In genomic region chr12:103858953-103859601, GRCh38 we compare ENCODE assay signal across 1 cellular context.
A peak's percentile ranks its signal among the peaks of the same experiment; 100 is the strongest.
TF ChIP-seq lines count a peak whose summit lies in the region.

No MANE protein-coding gene starts in this region.

TF ChIP-seq in K562, 482 proteins besides CTCF, POLR2A, EP300 and RAD21 (continued from another document and continues in another):
- TF ChIP-seq SMAD3 (CRISPR knock-in tag; conservative IDR thresholded peaks at IDR 0.05) (peak; percentile 48; the same call in 1 of the 2 replicates), ZNF778 (CRISPR knock-in tag; IDR thresholded peaks at IDR 0.05) (no peak), XRCC4 (IDR thresholded peaks at IDR 0.05; ENCODE audit: extremely low read depth, insufficient read depth, insufficient read length) (no peak), ZNF644 (tag; IDR thresholded peaks at IDR 0.05; ENCODE audit: low read depth) (peak; percentile 86), KDM5B (IDR thresholded peaks at IDR 0.05; ENCODE audit: insufficient replicate concordance, low read depth, low read length) (no peak), TOE1 (IDR thresholded peaks at IDR 0.05; ENCODE audit: borderline replicate concordance) (peak; percentile 81), TOE1 (CRISPR knock-in tag; IDR thresholded peaks at IDR 0.05; ENCODE audit: borderline replicate concordance, low read depth) (no peak), PTBP1 (IDR thresholded peaks at IDR 0.05; ENCODE audit: low read depth, low read length) (no peak), ILF3 (IDR thresholded peaks at IDR 0.05; ENCODE audit: borderline replicate concordance) (no peak), CHAMP1 (IDR thresholded peaks at IDR 0.05) (no peak), NR2C1 (IDR thresholded peaks at IDR 0.05) (no peak), NR2C1 (tag; IDR thresholded peaks at IDR 0.05) (peak; percentile 84), ZZZ3 (IDR thresholded peaks at IDR 0.05) (no peak), ZNF3 (CRISPR knock-in tag; IDR thresholded peaks at IDR 0.05) (no peak), ZKSCAN8 (CRISPR knock-in tag; IDR thresholded peaks at IDR 0.05) (peak; percentile 44; the same call in 1 of the 2 replicates), L3MBTL2 (IDR thresholded peaks at IDR 0.05) (peak; percentile 97), RBM34 (IDR thresholded peaks at IDR 0.05; ENCODE audit: borderline replicate concordance, insufficient read depth, low read length) (no peak), NR2C2 (CRISPR knock-in tag; IDR thresholded peaks at IDR 0.05) (no peak), NR2C2 (tag; IDR thresholded peaks at IDR 0.05) (peak; percentile 84), TFE3 (CRISPR knock-in tag; IDR thresholded peaks at IDR 0.05) (0 out of 2 replicates have a peak, but pooled peaks have one; percentile 14), BACH1 (tag; IDR thresholded peaks at IDR 0.05) (peak; percentile 88), ZNF766 (CRISPR knock-in tag; conservative IDR thresholded peaks at IDR 0.05) (peak; percentile 88), ZFX (CRISPR knock-in tag; IDR thresholded peaks at IDR 0.05) (peak; percentile 57), KLF6 (CRISPR knock-in tag; IDR thresholded peaks at IDR 0.05; ENCODE audit: borderline replicate concordance) (peak; percentile 84; the same call in 1 of the 2 replicates), KLF13 (tag; IDR thresholded peaks at IDR 0.05; ENCODE audit: borderline replicate concordance, low read depth) (0 out of 2 replicates have a peak, but pooled peaks have one; percentile 62), RUNX1 (IDR thresholded peaks at IDR 0.05; ENCODE audit: low read depth) (no peak), HOMEZ (CRISPR knock-in tag; IDR thresholded peaks at IDR 0.05) (peak; percentile 69; the same call in 1 of the 2 replicates), PML (IDR thresholded peaks at IDR 0.05; ENCODE audit: low read length) (no peak), ZNF324 (CRISPR knock-in tag; IDR thresholded peaks at IDR 0.05) (0 out of 2 replicates have a peak, but pooled peaks have one; percentile 32), HDAC6 (IDR thresholded peaks at IDR 0.05; ENCODE audit: low read depth, low read length) (no peak), RBBP5 (IDR thresholded peaks at IDR 0.05; ENCODE audit: borderline replicate concordance, insufficient read depth, low read length, poor library complexity, severe bottlenecking) (no peak), ELF4 (CRISPR knock-in tag; IDR thresholded peaks at IDR 0.05) (peak; percentile 69), MCM3 (IDR thresholded peaks at IDR 0.05) (no peak), PTTG1 (tag; IDR thresholded peaks at IDR 0.05; ENCODE audit: low read depth) (peak; percentile 83; the same call in 1 of the 2 replicates), JUN (IDR thresholded peaks at IDR 0.05; ENCODE audit: borderline replicate concordance, low read depth, low read length) (peak; percentile 86), JUN (CRISPR knock-in tag; IDR thresholded peaks at IDR 0.05; ENCODE audit: borderline replicate concordance) (no peak), AFF4 (CRISPR knock-in tag; IDR thresholded peaks at IDR 0.05) (no peak), TEAD1 (CRISPR knock-in tag; IDR thresholded peaks at IDR 0.05) (peak in 1 of 2 experiments; percentile 90; a peak in 2 of 4 replicates), ZNF589 (CRISPR knock-in tag; IDR thresholded peaks at IDR 0.05; ENCODE audit: low read depth) (peak; percentile 97), MAZ (CRISPR knock-in tag; conservative IDR thresholded peaks at IDR 0.05 in 1 of 2, IDR thresholded peaks at IDR 0.05 in 1 of 2) (peak in 1 of 2 experiments; percentile 72; a peak in 2 of 4 replicates), ZC3H8 (IDR thresholded peaks at IDR 0.05) (no peak), SMARCA4 (IDR thresholded peaks at IDR 0.05) (0 out of 2 replicates have a peak, but pooled peaks have one; percentile 30), PRPF4 (IDR thresholded peaks at IDR 0.05; ENCODE audit: insufficient read depth, low read depth, low read length, poor library complexity, severe bottlenecking) (no peak), FOXJ2 (tag; IDR thresholded peaks at IDR 0.05) (peak; percentile 70; the same call in 1 of the 2 replicates), GTF2F1 (IDR thresholded peaks at IDR 0.05; ENCODE audit: low read depth, low read length) (no peak), DPF2 (IDR thresholded peaks at IDR 0.05) (peak; percentile 31; the same call in 1 of the 2 replicates), GATA2 (CRISPR knock-in tag; IDR thresholded peaks at IDR 0.05) (no peak), NR4A1 (CRISPR knock-in tag; IDR thresholded peaks at IDR 0.05) (no peak), NR4A1 (tag; IDR thresholded peaks at IDR 0.05) (peak; percentile 96), TEAD2 (tag; IDR thresholded peaks at IDR 0.05) (peak; percentile 24; the same call in 1 of the 2 replicates)
- TF ChIP-seq, protein P1, sequence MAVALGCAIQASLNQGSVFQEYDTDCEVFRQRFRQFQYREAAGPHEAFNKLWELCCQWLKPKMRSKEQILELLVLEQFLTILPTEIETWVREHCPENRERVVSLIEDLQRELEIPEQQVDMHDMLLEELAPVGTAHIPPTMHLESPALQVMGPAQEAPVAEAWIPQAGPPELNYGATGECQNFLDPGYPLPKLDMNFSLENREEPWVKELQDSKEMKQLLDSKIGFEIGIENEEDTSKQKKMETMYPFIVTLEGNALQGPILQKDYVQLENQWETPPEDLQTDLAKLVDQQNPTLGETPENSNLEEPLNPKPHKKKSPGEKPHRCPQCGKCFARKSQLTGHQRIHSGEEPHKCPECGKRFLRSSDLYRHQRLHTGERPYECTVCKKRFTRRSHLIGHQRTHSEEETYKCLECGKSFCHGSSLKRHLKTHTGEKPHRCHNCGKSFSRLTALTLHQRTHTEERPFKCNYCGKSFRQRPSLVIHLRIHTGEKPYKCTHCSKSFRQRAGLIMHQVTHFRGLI (CRISPR knock-in tag; IDR thresholded peaks at IDR 0.05) = peak; percentile 75
- TF ChIP-seq, protein P2, sequence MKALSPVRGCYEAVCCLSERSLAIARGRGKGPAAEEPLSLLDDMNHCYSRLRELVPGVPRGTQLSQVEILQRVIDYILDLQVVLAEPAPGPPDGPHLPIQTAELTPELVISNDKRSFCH (CRISPR knock-in tag; IDR thresholded peaks at IDR 0.05) = no peak
- TF ChIP-seq, protein P2 (tag; IDR thresholded peaks at IDR 0.05) = peak; percentile 66; the same call in 1 of the 2 replicates
- TF ChIP-seq, protein P3, sequence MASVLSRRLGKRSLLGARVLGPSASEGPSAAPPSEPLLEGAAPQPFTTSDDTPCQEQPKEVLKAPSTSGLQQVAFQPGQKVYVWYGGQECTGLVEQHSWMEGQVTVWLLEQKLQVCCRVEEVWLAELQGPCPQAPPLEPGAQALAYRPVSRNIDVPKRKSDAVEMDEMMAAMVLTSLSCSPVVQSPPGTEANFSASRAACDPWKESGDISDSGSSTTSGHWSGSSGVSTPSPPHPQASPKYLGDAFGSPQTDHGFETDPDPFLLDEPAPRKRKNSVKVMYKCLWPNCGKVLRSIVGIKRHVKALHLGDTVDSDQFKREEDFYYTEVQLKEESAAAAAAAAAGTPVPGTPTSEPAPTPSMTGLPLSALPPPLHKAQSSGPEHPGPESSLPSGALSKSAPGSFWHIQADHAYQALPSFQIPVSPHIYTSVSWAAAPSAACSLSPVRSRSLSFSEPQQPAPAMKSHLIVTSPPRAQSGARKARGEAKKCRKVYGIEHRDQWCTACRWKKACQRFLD (CRISPR knock-in tag; IDR thresholded peaks at IDR 0.05) = peak; percentile 96
